Comparison of ENCODE assay signal across 17 cellular contexts in genomic region chr3:17655743-17656142, GRCh38.
DNase-seq lines count a peak whose midpoint lies in the region; ATAC-seq and TF ChIP-seq lines count a peak whose summit lies in the region.
"Had no signal": no experiment of that assay in that cellular context is flagged by ENCODE, and none has a peak within 500 bp of the region (broad histone marks: within the 10 kb centered on the region; RNA-seq: fewer than 3 reads in every experiment).

No MANE protein-coding gene starts in this region.

- in situ Hi-C loops in brain microvascular endothelial cell (cut with HindIII; ENCODE audit: low pct_ligation_motif_present, low sequenced_read_pairs), result no loop called here

- no peak overlapping the region for H3K27ac Mint-ChIP-seq in activated T-helper 17 cell treated with anti-CD3 and anti-CD28 coated beads, Interleukin-2, amount 50 U/mL, for 72 hours
- H3K27ac Mint-ChIP-seq: activated naive CD4-positive, alpha-beta T cell treated with anti-CD3 and anti-CD28 coated beads, Interleukin-2, amount 10 ng/mL, durations not matched to agents 7 days and 5 days; T-helper 1 cell treated with Interleukin-12 subunit alpha and Interleukin-12 subunit beta and Interleukin-4 antibody, amounts not matched to agents 30 μg/mL and 1 μg/mL, for 36 hours had no signal

- no peaks in the 10 kb centered on the region for H3K27me3 ChIP-seq in brain microvascular endothelial cell (replicated peaks)
- H3K27me3 ChIP-seq: body of pancreas, dorsolateral prefrontal cortex, hepatocyte had no signal

- no peaks in the 10 kb centered on the region for H3K36me3 ChIP-seq in brain microvascular endothelial cell (replicated peaks)

- no peaks in the 10 kb centered on the region for H3K27me3 Mint-ChIP-seq in activated T-helper 17 cell treated with anti-CD3 and anti-CD28 coated beads, Interleukin-2, amount 50 U/mL, for 72 hours
- H3K27me3 Mint-ChIP-seq: activated naive CD4-positive, alpha-beta T cell treated with anti-CD3 and anti-CD28 coated beads, Interleukin-2, amount 10 ng/mL, durations not matched to agents 7 days and 5 days had no signal

- peaks cover 12% of the 10 kb centered on the region for H3K4me1 Mint-ChIP-seq in activated T-helper 17 cell treated with anti-CD3 and anti-CD28 coated beads, Interleukin-2, amount 50 U/mL, for 72 hours
- H3K4me1 Mint-ChIP-seq: activated naive CD4-positive, alpha-beta T cell treated with anti-CD3 and anti-CD28 coated beads, Interleukin-2, amount 10 ng/mL, durations not matched to agents 7 days and 5 days had no signal

- ATAC-seq in GM18517 (IDR thresholded peaks at IDR 0.05; ENCODE audit: unreplicated experiment), result peak; percentile 75
- peak; percentile 93 for ATAC-seq in GM21390 (IDR thresholded peaks at IDR 0.05; ENCODE audit: unreplicated experiment)
- ATAC-seq in HG02938 (IDR thresholded peaks at IDR 0.05; ENCODE audit: unreplicated experiment), result peak; percentile 89
- peak; percentile 80 for ATAC-seq in HG03565 (IDR thresholded peaks at IDR 0.05; ENCODE audit: unreplicated experiment)
- ATAC-seq in activated T-helper 17 cell treated with anti-CD3 and anti-CD28 coated beads, Interleukin-2, amount 50 U/mL, for 72 hours (replicated peaks), result no peak
- ATAC-seq: body of pancreas had no signal

- H3K9me3 Mint-ChIP-seq in activated T-helper 17 cell treated with anti-CD3 and anti-CD28 coated beads, Interleukin-2, amount 50 U/mL, for 72 hours, result no peaks in the 10 kb centered on the region
- H3K9me3 Mint-ChIP-seq: activated naive CD4-positive, alpha-beta T cell treated with anti-CD3 and anti-CD28 coated beads, Interleukin-2, amount 10 ng/mL, durations not matched to agents 7 days and 5 days; T-helper 1 cell treated with Interleukin-12 subunit alpha and Interleukin-12 subunit beta and Interleukin-4 antibody, amounts not matched to agents 30 μg/mL and 1 μg/mL, for 36 hours had no signal

- no peak overlapping the region for H3K4me3 Mint-ChIP-seq in activated T-helper 17 cell treated with anti-CD3 and anti-CD28 coated beads, Interleukin-2, amount 50 U/mL, for 72 hours
- H3K4me3 Mint-ChIP-seq: activated naive CD4-positive, alpha-beta T cell treated with anti-CD3 and anti-CD28 coated beads, Interleukin-2, amount 10 ng/mL, durations not matched to agents 7 days and 5 days; T-helper 1 cell treated with Interleukin-12 subunit alpha and Interleukin-12 subunit beta and Interleukin-4 antibody, amounts not matched to agents 30 μg/mL and 1 μg/mL, for 36 hours had no signal

- no peaks in the 10 kb centered on the region for H3K36me3 Mint-ChIP-seq in activated T-helper 17 cell treated with anti-CD3 and anti-CD28 coated beads, Interleukin-2, amount 50 U/mL, for 72 hours (ENCODE audit: low read depth)

- no peak overlapping the region for H3K27ac ChIP-seq in brain microvascular endothelial cell
- H3K27ac ChIP-seq: body of pancreas, dorsolateral prefrontal cortex, hepatocyte had no signal

- no peak overlapping the region for H3K4me3 ChIP-seq in brain microvascular endothelial cell (ENCODE audit: low read depth, low read length)
- H3K4me3 ChIP-seq: body of pancreas, dorsolateral prefrontal cortex, hepatocyte had no signal

- DNase-seq in brain microvascular endothelial cell (no peak), COR-L47 (lab: John Stamatoyannopoulos, UW) (no peak), retina (no peak)
- DNase-seq: activated CD4-positive, CD25-positive, alpha-beta regulatory T cell treated with anti-CD3 and anti-CD28 coated beads, Interleukin-2, amount 50 U/mL, for 72 hours; activated CD8-positive, alpha-beta memory T cell treated with anti-CD3 and anti-CD28 coated beads, Interleukin-2, amount 50 U/mL, for 4 hours; activated naive CD4-positive, alpha-beta T cell treated with anti-CD3 and anti-CD28 coated beads, Interleukin-2, amount 10 ng/mL, durations not matched to agents 7 days and 5 days; body of pancreas; dorsolateral prefrontal cortex; NCI-H2081; NCI-H82 had no signal

- no peak for TF ChIP-seq CTCF in brain microvascular endothelial cell (IDR thresholded peaks at IDR 0.05; ENCODE audit: low read depth, low read length, missing control alignments)
